In genomic region chr6:107491059-107491609, GRCh38 we compare ENCODE assay signal across 8 cellular contexts. TPM values are rescaled to one million over a fixed set of nuclear protein-coding genes. Genes with fewer than 3 reads are reported as not detected.
DNase-seq lines count a peak whose midpoint lies in the region; ATAC-seq, FAIRE-seq and TF ChIP-seq lines count a peak whose summit lies in the region.

No MANE protein-coding gene starts in this region.

- peaks cover 48 to 50% (median 48%) of the 10 kb centered on the region in 3 donors for H3K27me3 Mint-ChIP-seq in CD14-positive monocyte (ENCODE audit: low read depth in 3 of 3)

- H3K36me3 Mint-ChIP-seq in CD14-positive monocyte = peaks cover 2 to 5% of the 10 kb centered on the region in 2 donors

- intact Hi-C loops in Right ventricle myocardium inferior (cut with DNase I) (loop anchor here (2.0 to 5.0 kb wide), 4 partner anchors 32 to 166 kb away; partner anchors contain the start of gene PDSS2), CD14-positive monocyte (cut with micrococcal nuclease) (loop anchor here in 1 of 2 donors (5.0 kb wide), 1 partner anchor 341 kb away; no protein-coding TSS in a partner anchor)

- peaks cover 27% of the 10 kb centered on the region for H3K4me1 Mint-ChIP-seq in CD14-positive monocyte

- no peak for FAIRE-seq in HTR-8/SVneo (lab: Jason Lieb, UNC)

- peaks cover 0 to 19% (median 4%) of the 10 kb centered on the region in 7 donors for H3K9me3 Mint-ChIP-seq in CD14-positive monocyte

- peak; percentile 58 for ATAC-seq in Right ventricle myocardium inferior

- peak overlapping the region in 1 of 2 donors; percentile 84 for H3K4me3 Mint-ChIP-seq in CD14-positive monocyte

- no peak overlapping the region for H3K27ac Mint-ChIP-seq in CD14-positive monocyte

- DNase-seq in CD1c-positive myeloid dendritic cell (ENCODE audit: extremely low spot score) = peak; percentile 39
- peak; percentile 48 for DNase-seq in HuH-7.5 (ENCODE audit: low spot score)
- peak; percentile 28 to 42 for DNase-seq in activated T-cell treated with anti-CD3 and anti-CD28 coated beads, Interleukin-2, amount 50 U/mL, for 48 hours
- DNase-seq in Right ventricle myocardium inferior (ENCODE audit: missing footprints) = peak; percentile 87
- DNase-seq in occipital lobe (lab: John Stamatoyannopoulos, UW) = peak; percentile 38
- no peak for DNase-seq in activated CD4-positive, CD25-positive, alpha-beta regulatory T cell (lab: John Stamatoyannopoulos, UW)
- no peak for DNase-seq in HTR-8/SVneo (ENCODE audit: insufficient read length, low spot score)
- DNase-seq in CD14-positive monocyte (ENCODE audit: low spot score) = no peak

- no peak for TF ChIP-seq CTCF in CD14-positive monocyte (IDR thresholded peaks at IDR 0.05)

RNA-seq across cellular contexts. Expression of gene SOBP, which starts 1.2 kb away (rescaled TPM):
- total RNA-seq in Right ventricle myocardium inferior (16.4 TPM), occipital lobe (56.9 TPM)
- polyA plus RNA-seq in CD14-positive monocyte = not detected

RNA-seq across cellular contexts. Expression of gene PDSS2, which starts 31.8 kb away (rescaled TPM):
- 15.6 TPM for total RNA-seq in Right ventricle myocardium inferior
- total RNA-seq in occipital lobe = 11.5 TPM
- 10 to 100 TPM; 13.3 to 13.9 TPM for polyA plus RNA-seq in CD14-positive monocyte

Comparison
In these comparisons a context has a peak if more than half of its experiments do, and no peak if none do; other contexts are left out.
1. DNase-seq: peak in CD1c-positive myeloid dendritic cell (single experiment), HuH-7.5 (single experiment), activated T-cell treated with anti-CD3 and anti-CD28 coated beads, Interleukin-2, amount 50 U/mL, for 48 hours (2 of 2), Right ventricle myocardium inferior (single experiment) and occipital lobe (single experiment); none in activated CD4-positive, CD25-positive, alpha-beta regulatory T cell (0 of 4), HTR-8/SVneo (single experiment) and CD14-positive monocyte (single experiment).